Comparison of ENCODE assay signal across 21 cellular contexts in the genomic region with DNA sequence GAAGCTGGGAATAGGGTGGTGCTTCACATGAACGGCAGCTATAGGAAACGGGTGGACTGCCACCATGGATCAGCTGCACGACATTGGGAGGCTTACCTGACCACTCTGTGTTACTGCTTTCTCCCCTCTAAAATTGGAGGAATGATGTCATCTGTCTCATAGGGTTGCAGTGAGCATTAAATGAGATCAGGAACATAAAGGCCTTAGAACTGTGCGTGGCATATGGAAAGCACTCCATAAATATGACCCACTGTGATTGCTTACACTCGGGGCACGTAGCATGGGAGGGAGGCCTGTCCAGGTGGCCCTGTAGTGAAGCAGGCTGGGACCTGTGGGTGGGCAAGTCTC. TPM values are rescaled to one million over a fixed set of nuclear protein-coding genes. Genes with fewer than 3 reads are reported as not detected.
DNase-seq lines count a peak whose midpoint lies in the region; ATAC-seq, FAIRE-seq and TF ChIP-seq lines count a peak whose summit lies in the region.
"Had no signal": no experiment of that assay in that cellular context is flagged by ENCODE, and none has a peak within 500 bp of the region (broad histone marks: within the 10 kb centered on the region; RNA-seq: fewer than 3 reads in every experiment).

No MANE protein-coding gene starts in this region.

- peak overlapping the region; percentile 76 to 88; a peak in 4 of 6 replicates for H3K27ac ChIP-seq in A549
- no peak overlapping the region for H3K27ac ChIP-seq in GM23338 (ENCODE audit: low read depth)
- peak overlapping the region; percentile 14 for H3K27ac ChIP-seq in skeletal muscle tissue (ENCODE audit: low read depth, low read length)

- WGBS in A549 (ENCODE audit: missing lambda C conversion rate) = 87% methylated on average over 6 of the region's 6 CpGs
- WGBS in lower leg skin, 2 donors = 77 to 79% methylated on average over 6 of the region's 6 CpGs

- FAIRE-seq in A549 (lab: Jason Lieb, UNC) (no peak), bronchial epithelial cell (lab: Jason Lieb, UNC) (peak; percentile 88)
- FAIRE-seq: D721Med, GM12892 had no signal

- no peaks in the 10 kb centered on the region for H3K36me3 ChIP-seq in GM23338 (ENCODE audit: insufficient read depth)
- H3K36me3 ChIP-seq in bronchial epithelial cell (ENCODE audit: control insufficient read depth, insufficient read depth, low read length) = no peaks in the 10 kb centered on the region
- H3K36me3 ChIP-seq in skeletal muscle tissue (ENCODE audit: control insufficient read depth in 3 of 3, insufficient read depth in 3 of 3, low read length in 3 of 3) = no peaks in the 10 kb centered on the region

- H3K9me3 Mint-ChIP-seq in GM23338 = no peaks in the 10 kb centered on the region
- H3K9me3 Mint-ChIP-seq: CD8-positive, alpha-beta T cell had no signal

- DNase-seq in A549 (ENCODE audit: low read depth in 1 of 2, low spot score in 1 of 2) (no peak), GM23338 (ENCODE audit: low spot score) (no peak), bronchial epithelial cell (ENCODE audit: low read depth) (no peak), foreskin fibroblast (no peak), lower leg skin (ENCODE audit: low spot score in 2 of 2) (no peak), NCI-H526 treated with DMSO at 0.1 percent for 48 hours (lab: John Stamatoyannopoulos, UW) (no peak)
- DNase-seq: CD8-positive, alpha-beta T cell; COR-L47; DMS153; DMS79 treated with DMSO at 0.1 percent for 48 hours; EL; GDM1; IMR-90 had no signal

- POLR2A ChIA-PET in A549 (lab: Yijun Ruan, JAX) = no interaction called here

- no peak overlapping the region for H3K27ac Mint-ChIP-seq in GM23338
- H3K27ac Mint-ChIP-seq: CD14-positive monocyte; CD8-positive, alpha-beta T cell had no signal

- H3K4me3 ChIP-seq in A549 (no peak overlapping the region), GM23338 (no peak overlapping the region), bronchial epithelial cell (ENCODE audit: low read depth, low read length) (no peak overlapping the region), skeletal muscle tissue (ENCODE audit: low read length in 3 of 3) (no peak overlapping the region), foreskin fibroblast (ENCODE audit: low read depth in 1 of 2, low read length in 2 of 2) (no peak overlapping the region), lower leg skin (ENCODE audit: low read depth, poor library complexity, severe bottlenecking) (no peak overlapping the region)

- peaks cover 4% of the 10 kb centered on the region for H3K4me1 Mint-ChIP-seq in GM23338
- H3K4me1 Mint-ChIP-seq: CD14-positive monocyte had no signal

- no peak overlapping the region for H3K4me3 Mint-ChIP-seq in GM23338
- H3K4me3 Mint-ChIP-seq: CD14-positive monocyte; CD8-positive, alpha-beta T cell had no signal

- H4K20me1 ChIP-seq in GM23338 (replicated peaks; ENCODE audit: insufficient read depth) = no peaks in the 10 kb centered on the region

- 0 out of 2 replicates have a peak overlapping the region, but pooled peaks have one; percentile 10 for H2AFZ ChIP-seq in GM23338

- no peak overlapping the region for H3K4me2 ChIP-seq in A549
- no peak overlapping the region for H3K4me2 ChIP-seq in GM23338

- ATAC-seq in A549 (no peak), GM23338 (no peak)
- ATAC-seq: CD8-positive, alpha-beta T cell; HCT116 had no signal

- H3K79me2 ChIP-seq in GM23338 (replicated peaks; ENCODE audit: insufficient read depth) = no peaks in the 10 kb centered on the region

- no peak for TF ChIP-seq EP300 in A549 (IDR thresholded peaks at IDR 0.05)

- H3K27me3 ChIP-seq in GM23338 (ENCODE audit: insufficient read depth) (no peaks in the 10 kb centered on the region), bronchial epithelial cell (ENCODE audit: control insufficient read depth, insufficient read depth, low read length) (no peaks in the 10 kb centered on the region), skeletal muscle tissue (ENCODE audit: control insufficient read depth in 3 of 3, insufficient read depth in 3 of 3, low read length in 3 of 3) (no peaks in the 10 kb centered on the region)

- no peak for TF ChIP-seq POLR2A in A549 (IDR thresholded peaks at IDR 0.05; ENCODE audit: low read length)
- TF ChIP-seq POLR2A in lower leg skin (IDR thresholded peaks at IDR 0.05) = no peak

- H3K36me3 Mint-ChIP-seq in GM23338 (ENCODE audit: low read depth) = no peaks in the 10 kb centered on the region
- H3K36me3 Mint-ChIP-seq: CD14-positive monocyte; CD8-positive, alpha-beta T cell had no signal

- peaks cover 9% of the 10 kb centered on the region for H3K27me3 Mint-ChIP-seq in GM23338 (ENCODE audit: insufficient read depth, low read depth, poor library complexity)

- CTCF ChIA-PET in A549 (lab: Yijun Ruan, JAX) = interaction anchor here (1.2 to 39.7 kb wide), 5 partner anchors 8 to 77 kb away, joined by 3 to 1048 read pairs (median 7); a partner anchor contains a TSS

- TF ChIP-seq RAD21 in A549 (conservative IDR thresholded peaks at IDR 0.05 in 1 of 2, IDR thresholded peaks at IDR 0.05 in 1 of 2) = no peak

- intact Hi-C loops in lower leg skin (cut with DNase I; ENCODE audit: low total_unique reads) = no loop called here

- H3K9ac ChIP-seq in skeletal muscle tissue (ENCODE audit: low read depth in 1 of 3, low read length in 3 of 3) = peak overlapping the region in 1 of 3 donors; percentile 45

- H3K4me1 ChIP-seq in A549 = peaks cover 34% of the 10 kb centered on the region
- no peaks in the 10 kb centered on the region for H3K4me1 ChIP-seq in GM23338 (ENCODE audit: insufficient read depth)
- H3K4me1 ChIP-seq in skeletal muscle tissue (ENCODE audit: control insufficient read depth in 3 of 3, insufficient read depth in 3 of 3, low read length in 3 of 3) = peaks cover 39 to 66% (median 57%) of the 10 kb centered on the region in 3 donors

- H3K9me2 ChIP-seq in GM23338 (ENCODE audit: insufficient read depth) = no peaks in the 10 kb centered on the region

- no peaks in the 10 kb centered on the region for H3F3A ChIP-seq in GM23338 (replicated peaks; ENCODE audit: low read depth)

- H3K9me3 ChIP-seq in A549 (no peaks in the 10 kb centered on the region), skeletal muscle tissue (ENCODE audit: control insufficient read depth in 3 of 3, low read length in 3 of 3) (no peaks in the 10 kb centered on the region)

- TF ChIP-seq CTCF in A549 (IDR thresholded peaks at IDR 0.05) (no peak), GM23338 (conservative IDR thresholded peaks at IDR 0.05; ENCODE audit: low read depth in 2 of 2) (no peak), bronchial epithelial cell (IDR thresholded peaks at IDR 0.05; ENCODE audit: insufficient read depth, low read length, severe bottlenecking) (no peak), foreskin fibroblast (IDR thresholded peaks at IDR 0.05; ENCODE audit: low read depth, low read length) (no peak), lower leg skin (IDR thresholded peaks at IDR 0.05) (no peak)

RNA-seq across cellular contexts. Expression of a gene that starts 9.7 kb away (rescaled TPM):
- 0.12 TPM in 1 of 2 replicates, not detected in the other for polyA plus RNA-seq in A549 (2011; rRNA removed)
- polyA plus RNA-seq in A549 (2012; cell fraction: cytosol; rRNA removed) = 0.07 and 0.09 TPM in 2 replicates
- polyA plus RNA-seq in A549 (2012; cell fraction: nucleus; rRNA removed) = 0.53 and 0.73 TPM in 2 replicates
- polyA plus RNA-seq in A549 (2017; fragmentation: RNase III; extraction: RNeasy Plus Mini Kit Qiagen cat#74134 plus additional on column Dnase treatment) = 0.10 TPM in 1 of 3 replicates, not detected in the others
- polyA minus RNA-seq in A549 (2011; rRNA and poly(A)+ RNA removed) = 0.73 and 0.91 TPM in 2 replicates
- not detected in 2 replicates for total RNA-seq in GM23338 (2014; rRNA removed; shearing (Covaris generic))
- polyA plus RNA-seq in GM23338 (2016; fragmentation: Nextera tagmentation; extraction: Ambion mirVana) = not detected in 2 replicates
- under 0.01 TPM in 1 of 2 replicates, not detected in the other for total RNA-seq in bronchial epithelial cell
- total RNA-seq in skeletal muscle tissue = under 0.01 TPM
- total RNA-seq in lower leg skin = under 1 TPM in 1 of 4 donors, not detected in 3; 0.32 TPM
- total RNA-seq: A673; CD8-positive, alpha-beta T cell; H4; IMR-90 had no signal
- polyA plus RNA-seq: BJ, CD14-positive monocyte, IMR-90 had no signal

RNA-seq across cellular contexts. Expression of a gene that starts 15.1 kb away (rescaled TPM):
- polyA plus RNA-seq in A549 (2011; rRNA removed) (2.0 TPM in 2 replicates), A549 (2017; fragmentation: RNase III; extraction: RNeasy Plus Mini Kit Qiagen cat#74134 plus additional on column Dnase treatment) (3.1 to 3.5 TPM (median 3.1 TPM) in 3 replicates), GM23338 (2016; fragmentation: Nextera tagmentation; extraction: Ambion mirVana) (0.15 TPM in 1 of 2 replicates, not detected in the other)
- polyA plus RNA-seq in A549 (2012; cell fraction: cytosol; rRNA removed) = 2.0 and 2.8 TPM in 2 replicates
- polyA plus RNA-seq in A549 (2012; cell fraction: nucleus; rRNA removed) = 3.5 and 3.6 TPM in 2 replicates
- 1.4 and 2.5 TPM in 2 replicates for polyA minus RNA-seq in A549 (2011; rRNA and poly(A)+ RNA removed)
- not detected in 2 replicates for total RNA-seq in GM23338 (2014; rRNA removed; shearing (Covaris generic))
- total RNA-seq in bronchial epithelial cell (0.13 and 0.26 TPM in 2 replicates), skeletal muscle tissue (1.6 TPM), lower leg skin (1 to 10 TPM; 1.3 to 3.6 (median 2.1) TPM)
- total RNA-seq: A673; CD8-positive, alpha-beta T cell had no signal
- polyA plus RNA-seq: CD14-positive monocyte had no signal

RNA-seq across cellular contexts. Expression of a gene that starts 26.7 kb away (rescaled TPM):
- polyA plus RNA-seq in A549 (2011; rRNA removed) = 0.90 and 1.5 TPM in 2 replicates
- polyA plus RNA-seq in A549 (2012; cell fraction: cytosol; rRNA removed) = 12.2 and 12.7 TPM in 2 replicates
- polyA plus RNA-seq in A549 (2012; cell fraction: nucleus; rRNA removed) = 13.6 and 13.9 TPM in 2 replicates
- polyA plus RNA-seq in A549 (2017; fragmentation: RNase III; extraction: RNeasy Plus Mini Kit Qiagen cat#74134 plus additional on column Dnase treatment) = 4.7 to 8.4 TPM (median 5.8 TPM) in 3 replicates
- polyA minus RNA-seq in A549 (2011; rRNA and poly(A)+ RNA removed) = 0.45 and 1.4 TPM in 2 replicates
- total RNA-seq in GM23338 (2014; rRNA removed; shearing (Covaris generic)) = not detected in 2 replicates
- not detected in 2 replicates for polyA plus RNA-seq in GM23338 (2016; fragmentation: Nextera tagmentation; extraction: Ambion mirVana)
- total RNA-seq in bronchial epithelial cell = 0.26 TPM in 2 replicates
- total RNA-seq in skeletal muscle tissue = 8.9 TPM
- total RNA-seq in lower leg skin = 1 to 10 TPM; 3.6 to 5.5 (median 4.8) TPM
- total RNA-seq: A673; CD8-positive, alpha-beta T cell had no signal
- polyA plus RNA-seq: CD14-positive monocyte had no signal

RNA-seq across cellular contexts. Expression of a gene that starts 34.1 kb away (rescaled TPM):
- polyA plus RNA-seq in A549 (2011; rRNA removed) = 13.8 and 14.2 TPM in 2 replicates
- 9.7 and 10.4 TPM in 2 replicates for polyA plus RNA-seq in A549 (2012; cell fraction: cytosol; rRNA removed)
- 2.9 and 3.4 TPM in 2 replicates for polyA plus RNA-seq in A549 (2012; cell fraction: nucleus; rRNA removed)
- polyA plus RNA-seq in A549 (2017; fragmentation: RNase III; extraction: RNeasy Plus Mini Kit Qiagen cat#74134 plus additional on column Dnase treatment) = 8.3 to 10.9 TPM (median 8.9 TPM) in 3 replicates
- 3.2 and 4.2 TPM in 2 replicates for polyA minus RNA-seq in A549 (2011; rRNA and poly(A)+ RNA removed)
- total RNA-seq in GM23338 (2014; rRNA removed; shearing (Covaris generic)) = 9.0 and 17.6 TPM in 2 replicates
- 49.5 and 50.0 TPM in 2 replicates for polyA plus RNA-seq in GM23338 (2016; fragmentation: Nextera tagmentation; extraction: Ambion mirVana)
- total RNA-seq in bronchial epithelial cell = 7.1 and 9.0 TPM in 2 replicates
- total RNA-seq in skeletal muscle tissue = 1.0 TPM
- 1 to 10 TPM; 1.6 to 7.5 (median 2.2) TPM for total RNA-seq in lower leg skin
- total RNA-seq: CD8-positive, alpha-beta T cell had no signal
- polyA plus RNA-seq: CD14-positive monocyte had no signal

RNA-seq across cellular contexts. Expression of a gene that starts 41.2 kb away (rescaled TPM):
- 16.6 and 18.8 TPM in 2 replicates for polyA plus RNA-seq in A549 (2011; rRNA removed)
- 13.1 and 17.7 TPM in 2 replicates for polyA plus RNA-seq in A549 (2012; cell fraction: cytosol; rRNA removed)
- 14.8 and 17.7 TPM in 2 replicates for polyA plus RNA-seq in A549 (2012; cell fraction: nucleus; rRNA removed)
- 14.1 to 16.6 TPM (median 14.8 TPM) in 3 replicates for polyA plus RNA-seq in A549 (2017; fragmentation: RNase III; extraction: RNeasy Plus Mini Kit Qiagen cat#74134 plus additional on column Dnase treatment)
- polyA minus RNA-seq in A549 (2011; rRNA and poly(A)+ RNA removed) = 11.3 and 11.5 TPM in 2 replicates
- 23.3 and 29.2 TPM in 2 replicates for total RNA-seq in GM23338 (2014; rRNA removed; shearing (Covaris generic))
- polyA plus RNA-seq in GM23338 (2016; fragmentation: Nextera tagmentation; extraction: Ambion mirVana) = 8.1 and 8.6 TPM in 2 replicates
- total RNA-seq in bronchial epithelial cell = 25.5 and 33.7 TPM in 2 replicates
- 5.2 TPM for total RNA-seq in skeletal muscle tissue
- 10 to 100 TPM; 30.1 to 38.5 (median 33.3) TPM for total RNA-seq in lower leg skin
